Comparison of ENCODE assay signal across 11 cellular contexts in the genomic region with DNA sequence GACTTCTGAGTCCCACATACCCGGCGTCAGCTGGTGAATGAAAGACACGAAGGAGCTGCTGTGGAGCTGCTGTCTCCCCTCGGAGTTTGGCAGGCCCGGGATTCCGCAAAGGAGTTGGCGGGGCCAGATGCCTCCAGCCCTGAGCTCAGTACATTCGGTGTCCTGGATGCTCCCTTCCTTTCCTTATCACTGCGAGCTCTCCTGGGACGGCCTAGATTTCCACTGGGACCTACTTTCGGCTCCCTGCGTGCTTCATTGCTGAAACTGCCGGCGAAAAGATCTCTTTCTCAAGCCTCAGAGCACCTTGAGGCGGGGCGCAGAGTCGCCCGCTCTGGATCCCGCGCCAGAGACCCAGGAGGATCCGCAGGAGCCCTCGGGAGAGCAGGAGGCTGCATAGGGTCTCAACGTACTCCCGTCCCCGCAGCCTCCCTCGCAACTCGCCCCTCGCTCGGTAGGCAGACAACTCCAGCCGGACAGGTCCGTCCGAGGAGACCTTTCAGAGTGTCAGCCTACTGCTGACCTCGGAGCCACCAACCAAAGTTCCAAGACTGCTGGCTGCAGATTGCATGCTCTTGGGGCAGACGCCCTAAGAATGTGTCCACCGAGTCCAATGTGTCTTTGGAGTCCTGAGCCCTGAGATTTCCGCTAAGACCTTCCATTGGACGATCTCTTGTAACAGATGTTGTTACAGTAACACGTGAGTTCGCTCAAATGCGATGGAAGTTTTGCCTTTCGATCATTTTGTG. TPM values are rescaled to one million over a fixed set of nuclear protein-coding genes. Genes with fewer than 3 reads are reported as not detected.
DNase-seq lines count a peak whose midpoint lies in the region; ATAC-seq and FAIRE-seq lines count a peak whose summit lies in the region.
"Had no signal": no experiment of that assay in that cellular context is flagged by ENCODE, and none has a peak within 500 bp of the region (broad histone marks: within the 10 kb centered on the region; RNA-seq: fewer than 3 reads in every experiment).

No MANE protein-coding gene starts in this region.

- peak overlapping the region; percentile 41 for H3K27ac Mint-ChIP-seq in activated CD4-positive, alpha-beta T cell treated with anti-CD3 and anti-CD28 coated beads, Interleukin-2, amount 10 ng/mL, durations not matched to agents 24 days and 14 days
- no peak overlapping the region for H3K27ac Mint-ChIP-seq in activated T-helper 17 cell treated with anti-CD3 and anti-CD28 coated beads, Interleukin-2, amount 50 U/mL, for 72 hours
- H3K27ac Mint-ChIP-seq in immature natural killer cell: peak overlapping the region in 5 of 6 donors; percentile 20 to 89 (median 76)
- H3K27ac Mint-ChIP-seq in stimulated activated effector memory CD8-positive, alpha-beta T cell treated with anti-CD3 and anti-CD28 coated beads, Interleukin-12 subunit alpha, Interleukin-12 subunit beta, amount 100 ng/mL, for 72 hours: peak overlapping the region; percentile 32

- in situ Hi-C loops in G401 (cut with HindIII; ENCODE audit: low sequenced_read_pairs): no loop called here

- ATAC-seq in activated T-helper 17 cell treated with anti-CD3 and anti-CD28 coated beads, Interleukin-2, amount 50 U/mL, for 72 hours (replicated peaks): no peak
- ATAC-seq in stimulated activated effector memory CD8-positive, alpha-beta T cell treated with anti-CD3 and anti-CD28 coated beads, Interleukin-12 subunit alpha, Interleukin-12 subunit beta, amount 100 ng/mL, for 72 hours: no peak

- no peaks in the 10 kb centered on the region for H3K27me3 Mint-ChIP-seq in activated CD4-positive, alpha-beta T cell treated with anti-CD3 and anti-CD28 coated beads, Interleukin-2, amount 10 ng/mL, durations not matched to agents 24 days and 14 days
- H3K27me3 Mint-ChIP-seq in activated T-helper 17 cell treated with anti-CD3 and anti-CD28 coated beads, Interleukin-2, amount 50 U/mL, for 72 hours: no peaks in the 10 kb centered on the region
- peaks cover 8 to 20% (median 13%) of the 10 kb centered on the region in 3 donors for H3K27me3 Mint-ChIP-seq in immature natural killer cell (ENCODE audit: low read depth in 3 of 3)

- H3K4me1 Mint-ChIP-seq in activated CD4-positive, alpha-beta T cell treated with anti-CD3 and anti-CD28 coated beads, Interleukin-2, amount 10 ng/mL, durations not matched to agents 24 days and 14 days: peaks cover 32% of the 10 kb centered on the region
- H3K4me1 Mint-ChIP-seq in activated T-helper 17 cell treated with anti-CD3 and anti-CD28 coated beads, Interleukin-2, amount 50 U/mL, for 72 hours: peaks cover 24% of the 10 kb centered on the region
- H3K4me1 Mint-ChIP-seq in immature natural killer cell: peaks cover 43 to 49% of the 10 kb centered on the region in 2 donors
- H3K4me1 Mint-ChIP-seq in stimulated activated effector memory CD8-positive, alpha-beta T cell treated with anti-CD3 and anti-CD28 coated beads, Interleukin-12 subunit alpha, Interleukin-12 subunit beta, amount 100 ng/mL, for 72 hours: peaks cover 53% of the 10 kb centered on the region

- no peak overlapping the region for H3K4me3 Mint-ChIP-seq in activated CD4-positive, alpha-beta T cell treated with anti-CD3 and anti-CD28 coated beads, Interleukin-2, amount 10 ng/mL, durations not matched to agents 24 days and 14 days
- H3K4me3 Mint-ChIP-seq in activated T-helper 17 cell treated with anti-CD3 and anti-CD28 coated beads, Interleukin-2, amount 50 U/mL, for 72 hours: peak overlapping the region; percentile 9
- peak overlapping the region in 3 of 5 donors; percentile 2 to 47 (median 15) for H3K4me3 Mint-ChIP-seq in immature natural killer cell
- peak overlapping the region; percentile 40 for H3K4me3 Mint-ChIP-seq in stimulated activated effector memory CD8-positive, alpha-beta T cell treated with anti-CD3 and anti-CD28 coated beads, Interleukin-12 subunit alpha, Interleukin-12 subunit beta, amount 100 ng/mL, for 72 hours

- no peaks in the 10 kb centered on the region for H3K36me3 Mint-ChIP-seq in activated CD4-positive, alpha-beta T cell treated with anti-CD3 and anti-CD28 coated beads, Interleukin-2, amount 10 ng/mL, durations not matched to agents 24 days and 14 days (ENCODE audit: low read depth)
- H3K36me3 Mint-ChIP-seq in activated T-helper 17 cell treated with anti-CD3 and anti-CD28 coated beads, Interleukin-2, amount 50 U/mL, for 72 hours (ENCODE audit: low read depth): no peaks in the 10 kb centered on the region
- peaks cover 0 to 4% (median 0%) of the 10 kb centered on the region in 3 donors for H3K36me3 Mint-ChIP-seq in immature natural killer cell
- H3K36me3 Mint-ChIP-seq in stimulated activated effector memory CD8-positive, alpha-beta T cell treated with anti-CD3 and anti-CD28 coated beads, Interleukin-12 subunit alpha, Interleukin-12 subunit beta, amount 100 ng/mL, for 72 hours: peaks cover 6% of the 10 kb centered on the region

- intact Hi-C loops in activated CD4-positive, alpha-beta T cell treated with anti-CD3 and anti-CD28 coated beads, Interleukin-2, amount 10 ng/mL, durations not matched to agents 24 days and 14 days (cut with micrococcal nuclease): loop anchor here (10.0 kb wide), 1 partner anchor 451 kb away; a partner anchor contains a TSS

- no peak for FAIRE-seq in urothelium cell line (lab: Jason Lieb, UNC)
- FAIRE-seq: A549 had no signal

- DNase-seq in activated CD4-positive, alpha-beta T cell treated with anti-CD3 and anti-CD28 coated beads, Interleukin-2, amount 10 ng/mL, durations not matched to agents 24 days and 14 days: no peak
- DNase-seq in activated CD4-positive, alpha-beta T cell treated with anti-CD3 and anti-CD28 coated beads for 1 hour: no peak
- DNase-seq in immature natural killer cell (no peak), NOMO-1 (lab: John Stamatoyannopoulos, UW; ENCODE audit: unreplicated experiment in 2 of 2) (no peak), urothelium cell line (ENCODE audit: low spot score) (no peak), G401 (ENCODE audit: low spot score) (no peak)
- no peak for DNase-seq in stimulated activated effector memory CD8-positive, alpha-beta T cell treated with anti-CD3 and anti-CD28 coated beads, Interleukin-12 subunit alpha, Interleukin-12 subunit beta, amount 100 ng/mL, for 72 hours (ENCODE audit: low spot score in 2 of 2)
- DNase-seq: effector memory CD4-positive, alpha-beta T cell; SHP77 had no signal

- no peaks in the 10 kb centered on the region for H3K9me3 Mint-ChIP-seq in activated CD4-positive, alpha-beta T cell treated with anti-CD3 and anti-CD28 coated beads, Interleukin-2, amount 10 ng/mL, durations not matched to agents 24 days and 14 days
- no peaks in the 10 kb centered on the region for H3K9me3 Mint-ChIP-seq in activated T-helper 17 cell treated with anti-CD3 and anti-CD28 coated beads, Interleukin-2, amount 50 U/mL, for 72 hours
- peaks cover 0 to 2% (median 0%) of the 10 kb centered on the region in 6 donors for H3K9me3 Mint-ChIP-seq in immature natural killer cell
- H3K9me3 Mint-ChIP-seq in stimulated activated effector memory CD8-positive, alpha-beta T cell treated with anti-CD3 and anti-CD28 coated beads, Interleukin-12 subunit alpha, Interleukin-12 subunit beta, amount 100 ng/mL, for 72 hours: no peaks in the 10 kb centered on the region

RNA-seq across cellular contexts. Expression of a gene that starts 6.1 kb away (rescaled TPM):
- 1.1 and 1.2 TPM in 2 replicates for total RNA-seq in activated CD4-positive, alpha-beta T cell treated with anti-CD3 and anti-CD28 coated beads, Interleukin-2, amount 10 ng/mL, durations not matched to agents 24 days and 14 days
- 1 to 10 TPM; 2.4 to 6.2 TPM for total RNA-seq in activated T-helper 17 cell treated with anti-CD3 and anti-CD28 coated beads, Interleukin-2, amount 50 U/mL, for 72 hours
- polyA plus RNA-seq in immature natural killer cell: 10 to 100 TPM; 35.3 to 53.0 (median 44.3) TPM
- total RNA-seq in G401 (2014; rRNA removed; shearing (Covaris generic)): 0.49 and 1.3 TPM in 2 replicates
